Comparison of ENCODE assay signal across 9 cellular contexts in the genomic region with DNA sequence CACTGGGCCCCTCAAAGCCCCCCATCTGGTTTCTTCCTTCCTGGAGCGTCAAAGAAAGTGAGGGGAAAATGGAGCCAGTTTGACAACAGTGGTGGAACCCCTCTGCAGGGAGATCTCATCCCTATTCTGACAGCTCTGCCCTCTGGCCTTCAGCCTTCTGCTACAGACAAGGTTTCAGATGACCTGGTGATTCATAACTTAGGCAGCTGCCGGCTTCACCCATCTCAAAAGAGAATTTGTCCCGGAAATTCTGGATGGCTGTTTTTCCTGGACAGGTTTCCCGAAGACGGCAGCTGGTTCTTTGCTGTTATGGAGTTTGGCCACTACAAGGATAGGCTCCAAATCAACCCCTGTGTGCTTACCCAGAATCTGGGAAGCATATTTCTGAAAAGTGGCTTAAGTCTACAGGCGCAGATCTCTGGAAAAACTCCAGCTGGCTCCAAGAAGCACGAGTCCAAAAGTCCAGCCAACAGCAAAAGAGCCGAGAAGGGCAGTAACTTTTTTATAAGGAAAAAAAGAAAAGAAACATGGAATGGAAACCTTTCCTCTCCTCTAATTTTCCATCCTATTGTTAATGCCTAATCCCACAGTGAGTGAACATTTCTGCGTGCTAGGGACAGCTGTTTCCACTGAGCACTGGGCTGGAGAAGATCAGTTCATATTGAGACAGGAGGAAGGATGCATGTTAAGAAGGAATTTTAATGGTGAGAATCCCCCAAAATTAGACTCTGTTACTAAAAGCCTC. TPM values are rescaled to one million over a fixed set of nuclear protein-coding genes. Genes with fewer than 3 reads are reported as not detected.
DNase-seq lines count a peak whose midpoint lies in the region; ATAC-seq, FAIRE-seq and TF ChIP-seq lines count a peak whose summit lies in the region.
"Had no signal": no experiment of that assay in that cellular context is flagged by ENCODE, and none has a peak within 500 bp of the region (broad histone marks: within the 10 kb centered on the region; RNA-seq: fewer than 3 reads in every experiment).

No MANE protein-coding gene starts in this region.

- H3K9me3 ChIP-seq in K562 (replicated peaks; ENCODE audit: control insufficient read depth, insufficient read depth, low read depth, low read length) (no peaks in the 10 kb centered on the region), keratinocyte (ENCODE audit: control insufficient read depth, low read depth, low read length) (no peaks in the 10 kb centered on the region)
- H3K9me3 ChIP-seq: neutrophil had no signal

- H3K27ac ChIP-seq in K562 (ENCODE audit: extremely low read depth, low read depth, low read length), result no peak overlapping the region
- no peak overlapping the region for H3K27ac ChIP-seq in keratinocyte (ENCODE audit: control insufficient read depth, insufficient read depth, low read length)
- H3K27ac ChIP-seq in temporal lobe (ENCODE audit: low read depth, low read length), result peak overlapping the region; percentile 70
- H3K27ac ChIP-seq: neutrophil had no signal

- H3K9me1 ChIP-seq in K562 (ENCODE audit: control insufficient read depth, insufficient read depth, low read length) (no peaks in the 10 kb centered on the region), keratinocyte (ENCODE audit: control insufficient read depth, extremely low read depth, insufficient read depth, low read length) (no peaks in the 10 kb centered on the region)

- no peaks in the 10 kb centered on the region for H4K20me1 ChIP-seq in K562 (replicated peaks; ENCODE audit: control insufficient read depth, insufficient read depth, low read length)
- no peaks in the 10 kb centered on the region for H4K20me1 ChIP-seq in keratinocyte (ENCODE audit: control insufficient read depth, extremely low read depth, insufficient read depth, low read length)

- ATAC-seq in HG02642 (IDR thresholded peaks at IDR 0.05; ENCODE audit: poor library complexity, unreplicated experiment) (peak; percentile 16), K562 (no peak)

- FAIRE-seq in K562 (lab: Jason Lieb, UNC), result peak; percentile 44
- peak; percentile 66 for FAIRE-seq in keratinocyte (lab: Jason Lieb, UNC)

- dilution Hi-C loops in keratinocyte (cut with MboI; ENCODE audit: extremely low pct_ligation_motif_present, low sequenced_read_pairs), result no loop called here

- H3K27me3 ChIP-seq in K562 (ENCODE audit: control insufficient read depth in 2 of 2, insufficient read depth in 2 of 2, low read length in 2 of 2) (no peaks in the 10 kb centered on the region), keratinocyte (ENCODE audit: control insufficient read depth, extremely low read depth, insufficient read depth, low read length) (no peaks in the 10 kb centered on the region)
- H3K27me3 ChIP-seq: neutrophil had no signal

- DNase-seq in K562 (ENCODE audit: extremely low read depth in 1 of 4, low spot score in 3 of 4), result no peak
- no peak for DNase-seq in keratinocyte (ENCODE audit: low read depth, low spot score)
- DNase-seq in SIG-M5 treated with dmso at 0.1 percent for 504 hours (lab: John Stamatoyannopoulos, UW; ENCODE audit: unreplicated experiment), result no peak
- DNase-seq in germinal center (ENCODE audit: low spot score), result no peak
- no peak for DNase-seq in activated CD4-positive, alpha-beta T cell treated with anti-CD3 and anti-CD28 coated beads, Interleukin-2, amount 50 U/mL, for 1 hour
- no peak for DNase-seq in NCI-H2171 (lab: John Stamatoyannopoulos, UW)

- H3K36me3 ChIP-seq in K562 (ENCODE audit: control insufficient read depth, insufficient read depth, low read length) (no peaks in the 10 kb centered on the region), keratinocyte (ENCODE audit: control insufficient read depth in 2 of 2, extremely low read depth in 1 of 2, insufficient read depth in 2 of 2, low read length in 2 of 2) (no peaks in the 10 kb centered on the region)
- H3K36me3 ChIP-seq: neutrophil had no signal

- H3K79me2 ChIP-seq in K562 (ENCODE audit: control insufficient read depth, insufficient read depth, low read length) (no peaks in the 10 kb centered on the region), keratinocyte (ENCODE audit: control insufficient read depth, insufficient read depth, low read length) (no peaks in the 10 kb centered on the region)

- WGBS in K562 (ENCODE audit: insufficient coverage, low coverage, missing lambda C conversion rate), result 22% methylated on average over 9 of the region's 9 CpGs

- H2AFZ ChIP-seq in K562 (ENCODE audit: low read depth, low read length), result peak overlapping the region; percentile 45; the same call in 1 of the 2 replicates
- peak overlapping the region; percentile 30 for H2AFZ ChIP-seq in keratinocyte (ENCODE audit: control insufficient read depth, low read length)

- in situ Hi-C loops in K562 (cut with MboI), result no loop called here

- no peak overlapping the region for H3K4me3 ChIP-seq in K562
- no peak overlapping the region for H3K4me3 ChIP-seq in keratinocyte (ENCODE audit: control insufficient read depth in 2 of 3, extremely low read depth in 1 of 3, insufficient read depth in 2 of 3, low read depth in 1 of 3, low read length in 3 of 3)

- H3K4me1 ChIP-seq in K562 (replicated peaks in 1 of 2; ENCODE audit: control insufficient read depth in 2 of 2, insufficient read depth in 2 of 2, low read length in 2 of 2) (peaks cover 4 to 13% of the 10 kb centered on the region in 2 experiments; a peak in 4 of 5 replicates), keratinocyte (ENCODE audit: control insufficient read depth, extremely low read depth, insufficient read depth, low read length) (peaks cover 12% of the 10 kb centered on the region)

- TF ChIP-seq RAD21 in K562 (CRISPR knock-in tag; conservative IDR thresholded peaks at IDR 0.05 in 1 of 2, IDR thresholded peaks at IDR 0.05 in 1 of 2), result no peak

- TF ChIP-seq EP300 in K562 (IDR thresholded peaks at IDR 0.05; ENCODE audit: low read length), result no peak

- no TSS peak for BruUV-seq in K562 (replicated peaks; lab: Mats Ljungman, UMichigan)

- TF ChIP-seq CTCF in K562 (IDR thresholded peaks at IDR 0.05 in 2 of 3, conservative IDR thresholded peaks at IDR 0.05 in 1 of 3; ENCODE audit: insufficient read depth in 2 of 3, low read depth in 1 of 3, low read length in 3 of 3), result no peak
- TF ChIP-seq CTCF in keratinocyte (optimal IDR thresholded peaks at IDR 0.05 in 1 of 3, IDR thresholded peaks at IDR 0.05 in 1 of 3, conservative IDR thresholded peaks at IDR 0.05 in 1 of 3; ENCODE audit: extremely low read depth in 1 of 3, insufficient read depth in 2 of 3, low read length in 3 of 3), result no peak

- H3K4me2 ChIP-seq in K562 (ENCODE audit: insufficient read depth, low read length) (no peak overlapping the region), keratinocyte (ENCODE audit: control insufficient read depth, extremely low read depth, insufficient read depth, low read depth, low read length) (no peak overlapping the region)

- no peak for TF ChIP-seq POLR2A in K562 (conservative IDR thresholded peaks at IDR 0.05)

- intact Hi-C loops in K562 (cut with micrococcal nuclease), result no loop called here

- no peak overlapping the region; a peak in 1 of 4 replicates for H3K9ac ChIP-seq in K562 (ENCODE audit: insufficient read depth in 1 of 2, low read depth in 2 of 2, low read length in 2 of 2)
- no peak overlapping the region for H3K9ac ChIP-seq in keratinocyte (ENCODE audit: control insufficient read depth, extremely low read depth, insufficient read depth, low read length)

- POLR2A ChIA-PET in K562 (lab: Yijun Ruan, JAX), result no interaction called here

- CTCF ChIA-PET in K562 (lab: Yijun Ruan, JAX; ENCODE audit: low intra/inter-chr PET ratio), result no interaction called here

TF ChIP-seq in K562, 482 proteins besides CTCF, POLR2A, EP300 and RAD21 (continues in another document):
- TF ChIP-seq SMAD4 (CRISPR knock-in tag; conservative IDR thresholded peaks at IDR 0.05) (0 out of 2 replicates have a peak, but pooled peaks have one; percentile 26), MED1 (CRISPR knock-in tag; IDR thresholded peaks at IDR 0.05; ENCODE audit: borderline replicate concordance) (no peak), KDM2B (CRISPR knock-in tag; IDR thresholded peaks at IDR 0.05) (no peak), NR2C1 (IDR thresholded peaks at IDR 0.05) (no peak), NR2C1 (tag; IDR thresholded peaks at IDR 0.05) (0 out of 2 replicates have a peak, but pooled peaks have one; percentile 53), BDP1 (IDR thresholded peaks at IDR 0.05; ENCODE audit: insufficient read depth, insufficient read length) (no peak), NFIX (CRISPR knock-in tag; IDR thresholded peaks at IDR 0.05; ENCODE audit: low read depth) (no peak), FOSL1 (tag; conservative IDR thresholded peaks at IDR 0.05) (peak; percentile 53; the same call in 1 of the 2 replicates), ADNP (tag; IDR thresholded peaks at IDR 0.05) (no peak), RBM14 (IDR thresholded peaks at IDR 0.05; ENCODE audit: borderline replicate concordance, insufficient read depth, low read depth, low read length) (no peak)

RNA-seq across cellular contexts. Expression of a gene that starts 54.5 kb away (rescaled TPM):
- not detected in 2 replicates for total RNA-seq in K562 (2011; cell fraction: chromatin; rRNA removed; ENCODE audit: low replicate concordance)
- not detected in 2 replicates for total RNA-seq in K562 (2011; cell fraction: nucleolus; rRNA removed)
- total RNA-seq in K562 (2011; cell fraction: nucleoplasm; rRNA removed), result not detected in 2 replicates
- total RNA-seq in K562 (2014; rRNA removed), result not detected in 2 replicates
- not detected in 2 replicates for total RNA-seq in K562 (2014; rRNA removed; fragmentation: Illumina TruSeq; extraction: Trizol)
- not detected in 2 replicates for total RNA-seq in K562 (2015; rRNA removed; fragmentation: Illumina TruSeq; extraction: Trizol)
- total RNA-seq in K562 (2021), result not detected in 2 replicates
- polyA plus RNA-seq in K562 (2011; rRNA removed), result not detected in 2 replicates
- not detected in 2 replicates for polyA plus RNA-seq in K562 (2011; cell fraction: cytosol; rRNA removed)
- polyA plus RNA-seq in K562 (2011; cell fraction: nucleus; rRNA removed), result not detected in 2 replicates
- not detected in 2 replicates for polyA plus RNA-seq in K562 (2012)
- polyA plus RNA-seq in K562 (2014; fragmentation: Illumina TruSeq; extraction: Trizol), result not detected in 2 replicates
- polyA plus RNA-seq in K562 (2014; fragmentation: Nextera tagmentation; extraction: Ambion mirVana), result not detected
- polyA plus RNA-seq in K562 (2014; rRNA removed), result not detected in 2 replicates
- polyA minus RNA-seq in K562 (2011; rRNA and poly(A)+ RNA removed), result not detected in 2 replicates
- not detected in 2 replicates for polyA minus RNA-seq in K562 (2011; cell fraction: cytosol; rRNA and poly(A)+ RNA removed)
- polyA minus RNA-seq in K562 (2011; cell fraction: nucleus; rRNA and poly(A)+ RNA removed), result not detected in 2 replicates
- polyA plus RNA-seq in keratinocyte, result not detected in 3 replicates
- not detected for polyA plus RNA-seq in keratinocyte (2011; ENCODE audit: low read depth)
- not detected in 2 replicates for polyA plus RNA-seq in keratinocyte (2011; cell fraction: cytosol; rRNA removed)
- polyA plus RNA-seq in keratinocyte (2011; cell fraction: nucleus; rRNA removed), result not detected in 2 replicates
- polyA plus RNA-seq in keratinocyte (2012; ENCODE audit: low replicate concordance), result not detected in 2 replicates
- not detected in 3 replicates for polyA minus RNA-seq in keratinocyte
- not detected for polyA minus RNA-seq in keratinocyte (2011; cell fraction: cytosol; rRNA and poly(A)+ RNA removed)
- not detected in 2 replicates for polyA minus RNA-seq in keratinocyte (2011; cell fraction: nucleus; rRNA and poly(A)+ RNA removed)
- total RNA-seq in temporal lobe, result 1.5 TPM
